ENCODE assay signal across 14 cellular contexts in genomic region chr1:183032122-183032921, GRCh38. TPM values are rescaled to one million over a fixed set of nuclear protein-coding genes. Genes with fewer than 3 reads are reported as not detected.
DNase-seq lines count a peak whose midpoint lies in the region; ATAC-seq and TF ChIP-seq lines count a peak whose summit lies in the region.
"Had no signal": no experiment of that assay in that cellular context is flagged by ENCODE, and none has a peak within 500 bp of the region (broad histone marks: within the 10 kb centered on the region; RNA-seq: fewer than 3 reads in every experiment).

No MANE protein-coding gene starts in this region.

- H3K4me3 Mint-ChIP-seq in stimulated activated naive CD8-positive, alpha-beta T cell treated with anti-CD3 and anti-CD28 coated beads, Interleukin-15, amount 100 ng/mL, for 72 hours = no peak overlapping the region

- H3K4me2 ChIP-seq in OCI-LY7 (ENCODE audit: low read length) = peak overlapping the region; percentile 48
- no peak overlapping the region for H3K4me2 ChIP-seq in fibroblast of lung (ENCODE audit: extremely low read depth, insufficient read depth, low read length)

- no TSS peak for BruUV-seq in OCI-LY7 (replicated peaks; lab: Mats Ljungman, UMichigan)

- H2AFZ ChIP-seq in OCI-LY7 (ENCODE audit: low read length) (no peak overlapping the region), fibroblast of lung (ENCODE audit: low read length) (no peak overlapping the region)

- H4K20me1 ChIP-seq in OCI-LY7 (ENCODE audit: insufficient read depth, low read length) = peaks cover 8% of the 10 kb centered on the region; the same call in 1 of the 2 replicates
- peaks cover 3% of the 10 kb centered on the region for H4K20me1 ChIP-seq in fibroblast of lung (ENCODE audit: control insufficient read depth, extremely low read depth, insufficient read depth, low read length)

- intact Hi-C loops in OCI-LY7 (cut with micrococcal nuclease; ENCODE audit: unreplicated experiment) = no loop called here

- H3K36me3 ChIP-seq in OCI-LY7 (ENCODE audit: insufficient read depth, low read length) (peaks cover 20% of the 10 kb centered on the region), fibroblast of lung (ENCODE audit: control insufficient read depth, insufficient read depth, low read length) (no peaks in the 10 kb centered on the region)
- H3K36me3 ChIP-seq: BE2C, colonic mucosa, right atrium auricular region had no signal

- H3K79me2 ChIP-seq in OCI-LY7 (ENCODE audit: insufficient read depth, low read depth, low read length) (peaks cover 33% of the 10 kb centered on the region; the same call in 1 of the 2 replicates), fibroblast of lung (ENCODE audit: control insufficient read depth, insufficient read depth, low read length) (peaks cover 96% of the 10 kb centered on the region)

- DNase-seq in activated naive CD4-positive, alpha-beta T cell treated with anti-CD3 and anti-CD28 coated beads, Interleukin-2, amount 50 U/mL, for 72 hours (ENCODE audit: low spot score in 2 of 2) = no peak
- no peak for DNase-seq in activated naive CD4-positive, alpha-beta T cell treated with Interleukin-2 at 50 U/mL for 16 hours
- DNase-seq in OCI-LY7 (ENCODE audit: low spot score) (no peak), fibroblast of lung (ENCODE audit: low read depth in 2 of 2) (peak; percentile 34 to 38), NCI-H146 treated with DMSO at 0.1 percent for 48 hours (lab: John Stamatoyannopoulos, UW; ENCODE audit: unreplicated experiment) (no peak)
- no peak for DNase-seq in stimulated activated naive CD8-positive, alpha-beta T cell treated with anti-CD3 and anti-CD28 coated beads, Interleukin-15, amount 100 ng/mL, for 72 hours
- no peak for DNase-seq in stimulated activated CD4-positive, alpha-beta T cell treated with anti-CD3 and anti-CD28 coated beads, Interleukin-1b, Interleukin-23, amount 100 ng/mL, for 48 hours
- DNase-seq: colonic mucosa, heart left ventricle, NCI-H1694 treated with DMSO at 0.1 percent for 48 hours had no signal

- H3K9me3 Mint-ChIP-seq in activated naive CD4-positive, alpha-beta T cell treated with anti-CD3 and anti-CD28 coated beads, Interleukin-2, amount 50 U/mL, for 72 hours = no peaks in the 10 kb centered on the region
- H3K9me3 Mint-ChIP-seq in stimulated activated naive CD8-positive, alpha-beta T cell treated with anti-CD3 and anti-CD28 coated beads, Interleukin-15, amount 100 ng/mL, for 72 hours = no peaks in the 10 kb centered on the region

- H3K27ac ChIP-seq in OCI-LY7 (ENCODE audit: low read depth, low read length, poor library complexity, severe bottlenecking) = no peak overlapping the region
- H3K27ac ChIP-seq in fibroblast of lung (ENCODE audit: insufficient read depth, low read length) = no peak overlapping the region
- H3K27ac ChIP-seq: colonic mucosa, HL-60 had no signal

- CTCF ChIA-PET in OCI-LY7 (lab: Charles Lee; ENCODE audit: unreplicated experiment) = no interaction called here

- ATAC-seq in activated naive CD4-positive, alpha-beta T cell treated with anti-CD3 and anti-CD28 coated beads, Interleukin-2, amount 50 U/mL, for 72 hours = peak; percentile 86 to 94
- peak; percentile 70 for ATAC-seq in stimulated activated naive CD8-positive, alpha-beta T cell treated with anti-CD3 and anti-CD28 coated beads, Interleukin-15, amount 100 ng/mL, for 72 hours
- ATAC-seq in HG03097 (IDR thresholded peaks at IDR 0.05; ENCODE audit: low FRiP score, unreplicated experiment) = no peak

- no peaks in the 10 kb centered on the region for H3K9me3 ChIP-seq in OCI-LY7 (ENCODE audit: low read length)
- no peaks in the 10 kb centered on the region for H3K9me3 ChIP-seq in fibroblast of lung (ENCODE audit: control insufficient read depth, insufficient read depth, low read depth, low read length)
- H3K9me3 ChIP-seq: BE2C, colonic mucosa, heart left ventricle, right atrium auricular region had no signal

- H3K27me3 ChIP-seq in fibroblast of lung (ENCODE audit: control insufficient read depth, insufficient read depth, low read length) = no peaks in the 10 kb centered on the region
- H3K27me3 ChIP-seq: BE2C, colonic mucosa, heart left ventricle, right atrium auricular region had no signal

- no peak overlapping the region for H3K4me3 ChIP-seq in OCI-LY7 (ENCODE audit: low read depth, low read length, poor library complexity, severe bottlenecking)
- no peak overlapping the region for H3K4me3 ChIP-seq in fibroblast of lung (replicated peaks in 1 of 4; ENCODE audit: control extremely low read depth in 1 of 4, insufficient read depth in 1 of 4, low read depth in 3 of 4, low read length in 4 of 4)
- H3K4me3 ChIP-seq: colonic mucosa, right atrium auricular region had no signal

- POLR2A ChIA-PET in OCI-LY7 (lab: Charles Lee) = interaction anchor here (0.5 to 4.6 kb wide), 10 partner anchors 9 to 192 kb away, joined by 3 to 49 read pairs (median 4); no protein-coding TSS in a partner anchor

- H3K4me1 ChIP-seq in OCI-LY7 (ENCODE audit: insufficient read depth, low read length, poor library complexity, severe bottlenecking) (peaks cover 56% of the 10 kb centered on the region), fibroblast of lung (ENCODE audit: control insufficient read depth, extremely low read depth, insufficient read depth, low read length) (peaks cover 12% of the 10 kb centered on the region)
- H3K4me1 ChIP-seq: colonic mucosa had no signal

- H3K9me2 ChIP-seq in OCI-LY7 (ENCODE audit: insufficient read depth, low read length) = no peaks in the 10 kb centered on the region

- TF ChIP-seq CTCF in OCI-LY7 (conservative IDR thresholded peaks at IDR 0.05; ENCODE audit: low read length) (no peak), fibroblast of lung (conservative IDR thresholded peaks at IDR 0.05 in 1 of 2, IDR thresholded peaks at IDR 0.05 in 1 of 2; ENCODE audit: low read depth in 1 of 2, low read length in 2 of 2) (no peak)

- H3K27ac Mint-ChIP-seq in activated naive CD4-positive, alpha-beta T cell treated with anti-CD3 and anti-CD28 coated beads, Interleukin-2, amount 50 U/mL, for 72 hours = no peak overlapping the region
- no peak overlapping the region for H3K27ac Mint-ChIP-seq in stimulated activated naive CD8-positive, alpha-beta T cell treated with anti-CD3 and anti-CD28 coated beads, Interleukin-15, amount 100 ng/mL, for 72 hours

- no peak overlapping the region for H3K9ac ChIP-seq in fibroblast of lung (ENCODE audit: insufficient read depth, low read length)

- H3K27me3 Mint-ChIP-seq in stimulated activated naive CD8-positive, alpha-beta T cell treated with anti-CD3 and anti-CD28 coated beads, Interleukin-15, amount 100 ng/mL, for 72 hours = peaks cover 83% of the 10 kb centered on the region

- H3K4me1 Mint-ChIP-seq in stimulated activated naive CD8-positive, alpha-beta T cell treated with anti-CD3 and anti-CD28 coated beads, Interleukin-15, amount 100 ng/mL, for 72 hours = peaks cover 12% of the 10 kb centered on the region

- H3K36me3 Mint-ChIP-seq in activated naive CD4-positive, alpha-beta T cell treated with anti-CD3 and anti-CD28 coated beads, Interleukin-2, amount 50 U/mL, for 72 hours = peaks cover 0 to 10% of the 10 kb centered on the region in 2 donors

RNA-seq across cellular contexts. Expression of gene LAMC1, which starts 9.1 kb away (rescaled TPM):
- total RNA-seq in activated naive CD4-positive, alpha-beta T cell treated with anti-CD3 and anti-CD28 coated beads, Interleukin-2, amount 50 U/mL, for 72 hours = not detected
- total RNA-seq in OCI-LY7 (2014; rRNA removed; shearing (Covaris generic)) = 24.2 and 26.3 TPM in 2 replicates
- total RNA-seq in OCI-LY7 (2022) (32.0 and 42.1 TPM in 2 replicates), fibroblast of lung (408 and 477 TPM in 2 replicates)
- 270 and 604 TPM in 2 replicates for polyA plus RNA-seq in fibroblast of lung
- polyA plus RNA-seq in fibroblast of lung (2012) = 171 and 508 TPM in 2 replicates
- polyA minus RNA-seq in fibroblast of lung (ENCODE audit: low replicate concordance) = 458 and 626 TPM in 2 replicates

Comparison
In these comparisons a context has a peak if more than half of its experiments do, and no peak if none do; other contexts are left out.
1. DNase-seq: peak in fibroblast of lung (2 of 2); none in activated naive CD4-positive, alpha-beta T cell treated with anti-CD3 and anti-CD28 coated beads, Interleukin-2, amount 50 U/mL, for 72 hours (0 of 2), activated naive CD4-positive, alpha-beta T cell treated with Interleukin-2 at 50 U/mL for 16 hours (single experiment), OCI-LY7 (single experiment), stimulated activated naive CD8-positive, alpha-beta T cell treated with anti-CD3 and anti-CD28 coated beads, Interleukin-15, amount 100 ng/mL, for 72 hours (0 of 2), NCI-H146 treated with DMSO at 0.1 percent for 48 hours (single experiment) and stimulated activated CD4-positive, alpha-beta T cell treated with anti-CD3 and anti-CD28 coated beads, Interleukin-1b, Interleukin-23, amount 100 ng/mL, for 48 hours (single experiment).
2. RNA of gene LAMC1, which starts 9.1 kb away (total RNA-seq): 408 to 477 TPM in fibroblast of lung and 24.2 to 42.1 TPM in OCI-LY7; not detected in activated naive CD4-positive, alpha-beta T cell treated with anti-CD3 and anti-CD28 coated beads, Interleukin-2, amount 50 U/mL, for 72 hours; every median in the first group is over 10 times any median in the second.